ENCODE assay signal across 16 cellular contexts in genomic region chr14:95508377-95508776, GRCh38. TPM values are rescaled to one million over a fixed set of nuclear protein-coding genes. Genes with fewer than 3 reads are reported as not detected.
DNase-seq lines count a peak whose midpoint lies in the region; ATAC-seq and TF ChIP-seq lines count a peak whose summit lies in the region.
"Had no signal": no experiment of that assay in that cellular context is flagged by ENCODE, and none has a peak within 500 bp of the region (broad histone marks: within the 10 kb centered on the region; RNA-seq: fewer than 3 reads in every experiment).

No MANE protein-coding gene starts in this region.

- peaks cover 22% of the 10 kb centered on the region for H3K36me3 ChIP-seq in SJCRH30
- H3K36me3 ChIP-seq in fibroblast of lung (ENCODE audit: control insufficient read depth, insufficient read depth, low read length), result no peaks in the 10 kb centered on the region
- no peaks in the 10 kb centered on the region for H3K36me3 ChIP-seq in stomach
- H3K36me3 ChIP-seq: ovary had no signal

- H3K4me3 ChIP-seq in SJCRH30, result no peak overlapping the region
- no peak overlapping the region for H3K4me3 ChIP-seq in fibroblast of lung (replicated peaks in 1 of 4; ENCODE audit: control extremely low read depth in 1 of 4, insufficient read depth in 1 of 4, low read depth in 3 of 4, low read length in 4 of 4)
- no peak overlapping the region for H3K4me3 ChIP-seq in stomach
- H3K4me3 ChIP-seq: ovary, tibial nerve had no signal

- no peaks in the 10 kb centered on the region for H3K9me3 Mint-ChIP-seq in activated CD8-positive, alpha-beta memory T cell treated with anti-CD3 and anti-CD28 coated beads, Interleukin-2, amount 10 ng/mL, durations not matched to agents 7 days and 5 days (ENCODE audit: low read depth)
- H3K9me3 Mint-ChIP-seq: mesothelial cell of epicardium had no signal

- no peak overlapping the region for H3K4me3 Mint-ChIP-seq in activated CD8-positive, alpha-beta memory T cell treated with anti-CD3 and anti-CD28 coated beads, Interleukin-2, amount 10 ng/mL, durations not matched to agents 7 days and 5 days
- H3K4me3 Mint-ChIP-seq: mesothelial cell of epicardium had no signal

- H3K9me3 ChIP-seq in SJCRH30 (replicated peaks), result no peaks in the 10 kb centered on the region
- H3K9me3 ChIP-seq in fibroblast of lung (ENCODE audit: control insufficient read depth, insufficient read depth, low read depth, low read length), result no peaks in the 10 kb centered on the region
- H3K9me3 ChIP-seq in stomach, result no peaks in the 10 kb centered on the region
- H3K9me3 ChIP-seq: ovary, tibial nerve had no signal

- no peak overlapping the region for H2AFZ ChIP-seq in fibroblast of lung (ENCODE audit: low read length)

- peak overlapping the region; percentile 33 for H3K4me2 ChIP-seq in fibroblast of lung (ENCODE audit: extremely low read depth, insufficient read depth, low read length)

- TF ChIP-seq POLR2A in stomach (IDR thresholded peaks at IDR 0.05), result no peak

- WGBS in stomach, 5 donors, result 84 to 94% (median 91%) methylated on average over 6 of the region's 6 CpGs

- no peaks in the 10 kb centered on the region for H3K27me3 Mint-ChIP-seq in activated CD8-positive, alpha-beta memory T cell treated with anti-CD3 and anti-CD28 coated beads, Interleukin-2, amount 10 ng/mL, durations not matched to agents 7 days and 5 days

- TF ChIP-seq EP300 in stomach (IDR thresholded peaks at IDR 0.05), result no peak

- peaks cover 40% of the 10 kb centered on the region for H3K36me3 Mint-ChIP-seq in activated CD8-positive, alpha-beta memory T cell treated with anti-CD3 and anti-CD28 coated beads, Interleukin-2, amount 10 ng/mL, durations not matched to agents 7 days and 5 days
- H3K36me3 Mint-ChIP-seq: mesothelial cell of epicardium had no signal

- H3K79me2 ChIP-seq in fibroblast of lung (ENCODE audit: control insufficient read depth, insufficient read depth, low read length), result peaks cover 24% of the 10 kb centered on the region

- intact Hi-C loops in stomach (cut with DNase I; ENCODE audit: low total_unique reads), result no loop called here

- TF ChIP-seq CTCF in fibroblast of lung (conservative IDR thresholded peaks at IDR 0.05 in 1 of 2, IDR thresholded peaks at IDR 0.05 in 1 of 2; ENCODE audit: low read depth in 1 of 2, low read length in 2 of 2), result no peak
- TF ChIP-seq CTCF in stomach (IDR thresholded peaks at IDR 0.05), result no peak

- DNase-seq in activated CD8-positive, alpha-beta memory T cell treated with anti-CD3 and anti-CD28 coated beads, Interleukin-2, amount 10 ng/mL, durations not matched to agents 7 days and 5 days, result no peak
- no peak for DNase-seq in activated CD8-positive, alpha-beta memory T cell treated with anti-CD3 and anti-CD28 coated beads, Interleukin-2, amount 50 U/mL, for 4 hours
- DNase-seq in SJCRH30 (no peak), fibroblast of lung (ENCODE audit: low read depth in 2 of 2) (no peak), stomach (no peak), cerebellum (ENCODE audit: low spot score) (no peak), OCI-M1 (lab: John Stamatoyannopoulos, UW) (no peak)
- DNase-seq: activated CD8-positive, alpha-beta memory T cell treated with anti-CD3 and anti-CD28 coated beads, Interleukin-2, amount 50 U/mL, for 48 hours; NCI-H1436; NCI-H510A treated with DMSO at 0.1 percent for 48 hours; stimulated activated CD4-positive, alpha-beta T cell treated with anti-CD3 and anti-CD28 coated beads, Interleukin-12 subunit alpha, Interleukin-12 subunit beta, amount 100 ng/mL, for 4 hours had no signal

- H3K27ac Mint-ChIP-seq in activated CD8-positive, alpha-beta memory T cell treated with anti-CD3 and anti-CD28 coated beads, Interleukin-2, amount 10 ng/mL, durations not matched to agents 7 days and 5 days, result peak overlapping the region; percentile 77
- H3K27ac Mint-ChIP-seq: mesothelial cell of epicardium had no signal

- no peak overlapping the region for H3K9ac ChIP-seq in fibroblast of lung (ENCODE audit: insufficient read depth, low read length)

- ATAC-seq in activated CD8-positive, alpha-beta memory T cell treated with anti-CD3 and anti-CD28 coated beads, Interleukin-2, amount 10 ng/mL, durations not matched to agents 7 days and 5 days, result no peak
- no peak for ATAC-seq in HG02885 (IDR thresholded peaks at IDR 0.05; ENCODE audit: poor library complexity, unreplicated experiment)
- ATAC-seq: HepG2 had no signal

- CTCF ChIA-PET in activated CD8-positive, alpha-beta memory T cell treated with anti-CD3 and anti-CD28 coated beads, Interleukin-2, amount 10 ng/mL, durations not matched to agents 7 days and 5 days (lab: Charles Lee), result interaction anchor here (0.8 to 2.4 kb wide), 6 partner anchors 10 to 66 kb away, joined by 3 to 6 read pairs (median 4); no protein-coding TSS in a partner anchor

- H3K4me1 ChIP-seq in SJCRH30 (peaks cover 44% of the 10 kb centered on the region), fibroblast of lung (ENCODE audit: control insufficient read depth, extremely low read depth, insufficient read depth, low read length) (peaks cover 18% of the 10 kb centered on the region), stomach (peaks cover 25 to 63% (median 36%) of the 10 kb centered on the region in 4 donors)

- H4K20me1 ChIP-seq in fibroblast of lung (ENCODE audit: control insufficient read depth, extremely low read depth, insufficient read depth, low read length), result no peaks in the 10 kb centered on the region

- peak overlapping the region; percentile 23 for H3K27ac ChIP-seq in SJCRH30
- no peak overlapping the region for H3K27ac ChIP-seq in fibroblast of lung (ENCODE audit: insufficient read depth, low read length)
- peak overlapping the region in 4 of 5 donors; percentile 46 to 76 (median 67) for H3K27ac ChIP-seq in stomach
- H3K27ac ChIP-seq: ovary had no signal

- peaks cover 77% of the 10 kb centered on the region for H3K4me1 Mint-ChIP-seq in activated CD8-positive, alpha-beta memory T cell treated with anti-CD3 and anti-CD28 coated beads, Interleukin-2, amount 10 ng/mL, durations not matched to agents 7 days and 5 days
- H3K4me1 Mint-ChIP-seq: mesothelial cell of epicardium had no signal

- no peaks in the 10 kb centered on the region for H3K27me3 ChIP-seq in SJCRH30
- no peaks in the 10 kb centered on the region for H3K27me3 ChIP-seq in fibroblast of lung (ENCODE audit: control insufficient read depth, insufficient read depth, low read length)
- H3K27me3 ChIP-seq in stomach, result no peaks in the 10 kb centered on the region
- H3K27me3 ChIP-seq: ovary, tibial nerve had no signal

RNA-seq across cellular contexts. Expression of gene SYNE3, which starts 8.1 kb away (rescaled TPM):
- total RNA-seq in activated CD8-positive, alpha-beta memory T cell treated with anti-CD3 and anti-CD28 coated beads, Interleukin-2, amount 10 ng/mL, durations not matched to agents 7 days and 5 days, result 10 to 100 TPM; 65.8 to 81.6 TPM
- total RNA-seq in SJCRH30 (2014; rRNA removed; shearing (Covaris generic)), result 34.1 and 34.5 TPM in 2 replicates
- 15.9 and 24.1 TPM in 2 replicates for total RNA-seq in fibroblast of lung
- 4.9 and 8.7 TPM in 2 replicates for polyA plus RNA-seq in fibroblast of lung
- 5.8 and 7.4 TPM in 2 replicates for polyA plus RNA-seq in fibroblast of lung (2012)
- 15.2 and 31.5 TPM in 2 replicates for polyA minus RNA-seq in fibroblast of lung (ENCODE audit: low replicate concordance)
- 10 to 100 TPM in 3 of 5 donors, 1 to 10 TPM in 2; 4.6 to 85.2 (median 10.8) TPM for total RNA-seq in stomach
- polyA plus RNA-seq in stomach, result 1 to 10 TPM in 1 of 3 donors, under 1 TPM in 2; 0.58 to 1.2 (median 0.76) TPM
- 3.0 TPM for total RNA-seq in cerebellum

RNA-seq across cellular contexts. Expression of gene GLRX5, which starts 26.5 kb away (rescaled TPM):
- 10 to 100 TPM; 36.4 to 48.5 TPM for total RNA-seq in activated CD8-positive, alpha-beta memory T cell treated with anti-CD3 and anti-CD28 coated beads, Interleukin-2, amount 10 ng/mL, durations not matched to agents 7 days and 5 days
- total RNA-seq in SJCRH30 (2014; rRNA removed; shearing (Covaris generic)), result 130 and 132 TPM in 2 replicates
- total RNA-seq in fibroblast of lung (28.4 and 28.5 TPM in 2 replicates), stomach (100 to 1,000 TPM in 1 of 5 donors, 10 to 100 TPM in 4; 29.5 to 316 (median 38.4) TPM), cerebellum (20.3 TPM)
- polyA plus RNA-seq in fibroblast of lung (47.6 and 53.5 TPM in 2 replicates), stomach (10 to 100 TPM; 40.3 to 49.9 (median 40.6) TPM)
- polyA plus RNA-seq in fibroblast of lung (2012), result 38.1 and 43.4 TPM in 2 replicates
- 3.4 and 8.7 TPM in 2 replicates for polyA minus RNA-seq in fibroblast of lung (ENCODE audit: low replicate concordance)
